ENCODE assay signal across 14 cellular contexts in the genomic region with DNA sequence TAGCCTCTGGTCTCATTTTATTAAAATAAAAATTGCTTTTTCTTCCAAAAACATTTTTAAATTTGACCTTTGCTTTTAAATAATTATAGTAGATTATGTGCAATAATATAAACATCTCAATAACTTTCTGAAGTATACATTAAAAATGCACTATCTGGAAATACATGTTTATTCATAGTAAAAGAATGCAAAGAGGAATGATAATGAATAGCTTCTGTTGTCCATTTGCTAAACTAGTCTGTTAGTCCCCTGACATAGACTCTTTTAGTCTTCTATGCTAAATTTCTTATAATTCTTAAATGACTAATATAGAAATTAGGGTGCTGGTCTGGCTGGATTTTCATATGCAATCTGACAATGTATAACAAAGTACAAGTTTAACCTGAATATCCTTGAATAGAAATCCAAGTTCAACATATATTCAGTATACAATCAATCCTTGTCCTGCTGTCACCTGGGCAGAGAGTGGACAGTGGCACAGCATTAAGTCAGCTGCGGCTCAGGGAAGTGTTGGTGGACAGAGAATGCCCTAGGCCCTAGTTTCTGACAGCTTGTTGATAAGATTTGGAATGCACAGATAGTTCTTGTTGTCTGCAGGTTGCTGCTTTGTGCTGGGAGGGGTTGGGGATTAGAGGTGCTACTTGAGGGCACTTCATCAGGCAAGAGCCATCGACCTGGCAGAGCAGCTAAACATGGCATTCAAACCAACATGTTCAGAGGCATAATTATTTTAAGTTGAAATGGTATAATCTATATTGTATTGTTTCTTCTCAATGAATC.
A peak's percentile ranks its signal among the peaks of the same experiment; 100 is the strongest.
DNase-seq lines count a peak whose midpoint lies in the region; ATAC-seq and TF ChIP-seq lines count a peak whose summit lies in the region.
"Had no signal": no experiment of that assay in that cellular context is flagged by ENCODE, and none has a peak within 500 bp of the region (broad histone marks: within the 10 kb centered on the region; RNA-seq: fewer than 3 reads in every experiment).

No MANE protein-coding gene starts in this region.

- no peaks in the 10 kb centered on the region for H3K27me3 ChIP-seq in esophagus squamous epithelium

- no peak for ATAC-seq in HG02981 (IDR thresholded peaks at IDR 0.05; ENCODE audit: unreplicated experiment)

- H3K4me1 ChIP-seq in esophagus squamous epithelium = peaks cover 0 to 31% (median 0%) of the 10 kb centered on the region in 3 donors

- TF ChIP-seq CTCF in CD14-positive monocyte (IDR thresholded peaks at IDR 0.05) = no peak
- TF ChIP-seq CTCF in esophagus squamous epithelium (IDR thresholded peaks at IDR 0.05) = no peak

- 60 to 61% methylated on average over 2 of the region's 2 CpGs for WGBS in esophagus squamous epithelium, 2 donors

- peak overlapping the region in 5 of 7 donors; percentile 9 to 85 (median 49) for H3K27ac Mint-ChIP-seq in CD14-positive monocyte
- peak overlapping the region; percentile 54 for H3K27ac Mint-ChIP-seq in activated naive CD8-positive, alpha-beta T cell treated with anti-CD3 and anti-CD28 coated beads for 36 hours
- H3K27ac Mint-ChIP-seq: endodermal cell had no signal

- peaks cover 11% of the 10 kb centered on the region for H3K4me1 Mint-ChIP-seq in CD14-positive monocyte
- H3K4me1 Mint-ChIP-seq in activated naive CD8-positive, alpha-beta T cell treated with anti-CD3 and anti-CD28 coated beads for 36 hours = peaks cover 50% of the 10 kb centered on the region

- peaks cover 32 to 53% of the 10 kb centered on the region in 2 donors for H3K36me3 Mint-ChIP-seq in CD14-positive monocyte
- peaks cover 61% of the 10 kb centered on the region for H3K36me3 Mint-ChIP-seq in activated naive CD8-positive, alpha-beta T cell treated with anti-CD3 and anti-CD28 coated beads for 36 hours

- no peaks in the 10 kb centered on the region for H3K9me3 ChIP-seq in esophagus squamous epithelium
- H3K9me3 ChIP-seq: HAP-1 had no signal

- H3K27ac ChIP-seq in esophagus squamous epithelium = no peak overlapping the region

- no peak for TF ChIP-seq POLR2A in esophagus squamous epithelium (IDR thresholded peaks at IDR 0.05)

- peaks cover 0 to 35% (median 4%) of the 10 kb centered on the region in 3 donors for H3K36me3 ChIP-seq in esophagus squamous epithelium

- no peak overlapping the region for H3K4me3 Mint-ChIP-seq in CD14-positive monocyte
- no peak overlapping the region for H3K4me3 Mint-ChIP-seq in activated naive CD8-positive, alpha-beta T cell treated with anti-CD3 and anti-CD28 coated beads for 36 hours
- H3K4me3 Mint-ChIP-seq: endodermal cell had no signal

- DNase-seq in CD14-positive monocyte (ENCODE audit: low spot score) (no peak), EH (ENCODE audit: low read depth) (peak; percentile 57), middle frontal gyrus (ENCODE audit: extremely low spot score, low spot score) (peak; percentile 1), esophagus squamous epithelium (lab: John Stamatoyannopoulos, UW) (no peak), NCI-H1436 (lab: John Stamatoyannopoulos, UW) (no peak), NOMO-1 (lab: John Stamatoyannopoulos, UW; ENCODE audit: unreplicated experiment in 2 of 2) (no peak)
- no peak for DNase-seq in activated naive CD8-positive, alpha-beta T cell treated with anti-CD3 and anti-CD28 coated beads for 36 hours
- DNase-seq: COR-L47, endodermal cell, hippocampal formation, NCI-H446, SHP77 treated with DMSO at 0.1 percent for 48 hours had no signal

- no peak overlapping the region for H3K4me3 ChIP-seq in esophagus squamous epithelium
- H3K4me3 ChIP-seq: HAP-1 had no signal

- intact Hi-C loops in CD14-positive monocyte (cut with micrococcal nuclease) = no loop called here
- intact Hi-C loops in esophagus squamous epithelium (cut with DNase I) = no loop called here

- H3K27me3 Mint-ChIP-seq in CD14-positive monocyte (ENCODE audit: low read depth in 3 of 3) = no peaks in the 10 kb centered on the region
- H3K27me3 Mint-ChIP-seq in activated naive CD8-positive, alpha-beta T cell treated with anti-CD3 and anti-CD28 coated beads for 36 hours = no peaks in the 10 kb centered on the region

- H3K9me3 Mint-ChIP-seq in CD14-positive monocyte = peaks cover 0 to 6% (median 0%) of the 10 kb centered on the region in 7 donors
- H3K9me3 Mint-ChIP-seq in activated naive CD8-positive, alpha-beta T cell treated with anti-CD3 and anti-CD28 coated beads for 36 hours = peaks cover 20% of the 10 kb centered on the region

Comparison
In these comparisons a context has a peak if more than half of its experiments do, and no peak if none do; other contexts are left out.
1. DNase-seq: peak in EH (single experiment) and middle frontal gyrus (single experiment); none in CD14-positive monocyte (single experiment), activated naive CD8-positive, alpha-beta T cell treated with anti-CD3 and anti-CD28 coated beads for 36 hours (single experiment), esophagus squamous epithelium (single experiment), NCI-H1436 (single experiment) and NOMO-1 (0 of 2).